In the genomic region with DNA sequence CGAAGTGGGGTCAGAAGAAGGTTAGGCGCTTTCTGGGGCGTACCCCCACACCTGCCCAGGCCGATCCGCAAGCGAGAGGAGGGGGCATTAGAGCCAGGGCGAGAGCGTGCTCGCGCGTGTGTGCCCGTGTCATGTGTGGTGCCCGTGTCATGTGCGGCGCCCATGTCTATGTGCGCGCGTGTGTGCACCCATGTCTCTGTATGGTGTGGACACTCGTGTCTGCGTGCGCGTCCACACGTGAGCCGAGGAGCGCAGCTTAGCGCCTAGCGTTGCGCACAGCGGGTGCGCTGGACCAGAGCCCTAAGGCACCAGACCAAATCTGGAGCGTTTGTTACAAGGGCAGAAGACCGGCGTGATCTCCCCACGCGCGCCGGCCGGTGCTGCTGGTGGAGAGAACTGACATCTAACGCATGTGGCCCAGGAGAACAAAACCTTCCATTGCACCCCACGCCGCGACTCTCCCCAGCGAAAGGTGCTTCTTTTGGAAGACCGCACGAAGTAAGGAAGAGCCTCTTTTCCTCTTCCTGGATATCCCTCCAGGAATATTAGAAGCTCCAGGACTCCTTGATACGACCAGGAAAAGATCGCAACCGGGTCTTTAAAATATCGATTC, we compare ENCODE assay signal across 8 cellular contexts. TPM values are rescaled to one million over a fixed set of nuclear protein-coding genes. Genes with fewer than 3 reads are reported as not detected.
A peak's percentile ranks its signal among the peaks of the same experiment; 100 is the strongest.
DNase-seq lines count a peak whose midpoint lies in the region; ATAC-seq, FAIRE-seq and TF ChIP-seq lines count a peak whose summit lies in the region.

No MANE protein-coding gene starts in this region.

- no peak for TF ChIP-seq RAD21 in GM12878 (IDR thresholded peaks at IDR 0.05; ENCODE audit: insufficient read depth, low read depth, low read length)

- H3K79me2 ChIP-seq in GM12878 (ENCODE audit: control insufficient read depth, insufficient read depth, low read length): no peaks in the 10 kb centered on the region

- H3K27me3 ChIP-seq in Peyer's patch (peaks cover 0 to 9% of the 10 kb centered on the region in 2 donors), GM12878 (replicated peaks in 1 of 2; ENCODE audit: control insufficient read depth in 2 of 2, insufficient read depth in 2 of 2, low read length in 1 of 2) (no peaks in the 10 kb centered on the region), iPS-18a (ENCODE audit: control insufficient read depth, insufficient read depth, low read length) (peaks cover 49% of the 10 kb centered on the region), skeletal muscle satellite cell (ENCODE audit: control insufficient read depth, insufficient read depth, low read length) (no peaks in the 10 kb centered on the region)

- RAD21 ChIA-PET in GM12878 (lab: Charles Lee; ENCODE audit: unreplicated experiment): interaction anchor here (0.7 to 1.0 kb wide), 3 partner anchors 13 to 291 kb away, joined by 3 to 4 read pairs (median 3); a partner anchor contains a TSS

- SMC1A ChIA-PET in GM12878 (lab: Charles Lee; ENCODE audit: uncharacterized antibody, unreplicated experiment): interaction anchor here (1.5 kb wide), 1 partner anchor 9 kb away, joined by 3 read pairs; no protein-coding TSS in a partner anchor

- ATAC-seq in GM18499 (IDR thresholded peaks at IDR 0.05; ENCODE audit: insufficient read depth, unreplicated experiment): peak; percentile 12
- ATAC-seq in HG02642 (IDR thresholded peaks at IDR 0.05; ENCODE audit: poor library complexity, unreplicated experiment): peak; percentile 36
- ATAC-seq in GM12878: peak; percentile 60

- DNase-seq in Peyer's patch (peak in 1 of 3 donors; percentile 45), GM12878 (ENCODE audit: low read depth, low spot score) (no peak), OCI-M1 (lab: John Stamatoyannopoulos, UW) (no peak), HUDEP-2 (lab: John Stamatoyannopoulos, UW; ENCODE audit: unreplicated experiment in 76 of 76) (no peak)

- H3K9me3 ChIP-seq in Peyer's patch: no peaks in the 10 kb centered on the region
- no peaks in the 10 kb centered on the region for H3K9me3 ChIP-seq in GM12878 (replicated peaks; ENCODE audit: control insufficient read depth, insufficient read depth, low read length)
- H3K9me3 ChIP-seq in iPS-18a (ENCODE audit: control insufficient read depth, low read depth, low read length): no peaks in the 10 kb centered on the region
- H3K9me3 ChIP-seq in skeletal muscle satellite cell (replicated peaks; ENCODE audit: low read length): no peaks in the 10 kb centered on the region

- H3K4me3 ChIP-seq in Peyer's patch (peak overlapping the region; percentile 20 to 61 (median 52)), GM12878 (peak overlapping the region; percentile 90), iPS-18a (ENCODE audit: low read length) (peak overlapping the region; percentile 70), skeletal muscle satellite cell (ENCODE audit: low read length) (peak overlapping the region; percentile 70)

- 5% methylated on average over 49 of the region's 49 CpGs for WGBS in GM12878 (ENCODE audit: insufficient coverage, insufficient replicate concordance, low lambda C conversion rate, missing lambda C conversion rate)

- no peak for FAIRE-seq in GM12878 (lab: Jason Lieb, UNC)

- peak overlapping the region; percentile 29 for H3K9ac ChIP-seq in GM12878 (ENCODE audit: control insufficient read depth, insufficient read depth, low read length)
- no peak overlapping the region for H3K9ac ChIP-seq in iPS-18a (ENCODE audit: low read length)
- peak overlapping the region; percentile 39 for H3K9ac ChIP-seq in skeletal muscle satellite cell (ENCODE audit: low read depth, low read length)

- H3K27ac ChIP-seq in Peyer's patch (peak overlapping the region in 1 of 4 donors; percentile 10), GM12878 (ENCODE audit: control insufficient read depth, insufficient read depth) (no peak overlapping the region; the same call in 1 of the 2 replicates), iPS-18a (ENCODE audit: low read length) (no peak overlapping the region)

- in situ Hi-C loops in GM12878 (cut with MboI): no loop called here

- TF ChIP-seq CTCF in Peyer's patch (IDR thresholded peaks at IDR 0.05): no peak
- no peak for TF ChIP-seq CTCF in GM12878 (IDR thresholded peaks at IDR 0.05 in 2 of 3, conservative IDR thresholded peaks at IDR 0.05 in 1 of 3; ENCODE audit: control insufficient read depth in 2 of 3, extremely low read depth in 1 of 3, insufficient read depth in 1 of 3, low read depth in 3 of 3, low read length in 3 of 3)

- CTCF ChIA-PET in GM12878 (lab: Yijun Ruan, JAX): interaction anchor here (1.2 kb wide), 1 partner anchor 197 kb away, joined by 3 read pairs; no protein-coding TSS in a partner anchor

- no peak for TF ChIP-seq EP300 in GM12878 (IDR thresholded peaks at IDR 0.05; ENCODE audit: borderline replicate concordance in 1 of 2, control insufficient read depth in 1 of 2, low read depth in 2 of 2, low read length in 2 of 2)

- H2AFZ ChIP-seq in GM12878 (ENCODE audit: control insufficient read depth, low read depth, low read length): peak overlapping the region; percentile 47

- peaks cover 0 to 18% (median 5%) of the 10 kb centered on the region in 4 donors for H3K4me1 ChIP-seq in Peyer's patch
- peaks cover 12% of the 10 kb centered on the region for H3K4me1 ChIP-seq in GM12878 (ENCODE audit: control insufficient read depth, insufficient read depth, low read length)
- H3K4me1 ChIP-seq in iPS-18a (ENCODE audit: control insufficient read depth, low read depth, low read length): peaks cover 13% of the 10 kb centered on the region
- H3K4me1 ChIP-seq in skeletal muscle satellite cell (ENCODE audit: control insufficient read depth, insufficient read depth, low read length): peaks cover 17% of the 10 kb centered on the region

- POLR2A ChIA-PET in GM12878 (lab: Charles Lee): interaction anchor here (0.6 kb wide), 1 partner anchor 8 kb away, joined by 3 read pairs; no protein-coding TSS in a partner anchor

- TF ChIP-seq POLR2A in Peyer's patch (IDR thresholded peaks at IDR 0.05) (no peak), GM12878 (IDR thresholded peaks at IDR 0.05; ENCODE audit: low read depth, low read length) (0 out of 2 replicates have a peak, but pooled peaks have one; percentile 26)

- no peaks in the 10 kb centered on the region for H3K36me3 ChIP-seq in Peyer's patch
- no peaks in the 10 kb centered on the region for H3K36me3 ChIP-seq in GM12878 (ENCODE audit: control insufficient read depth in 2 of 2, insufficient read depth in 2 of 2, low read length in 1 of 2)
- no peaks in the 10 kb centered on the region for H3K36me3 ChIP-seq in iPS-18a (ENCODE audit: control insufficient read depth, low read depth, low read length)
- no peaks in the 10 kb centered on the region for H3K36me3 ChIP-seq in skeletal muscle satellite cell (ENCODE audit: insufficient read depth, low read length)

- intact Hi-C loops in GM12878 (cut with micrococcal nuclease; ENCODE audit: unreplicated experiment): loop anchor here (2.0 kb wide), 1 partner anchor 72 kb away; a partner anchor contains a TSS

- peak overlapping the region; percentile 100 for H3K4me2 ChIP-seq in GM12878 (ENCODE audit: control insufficient read depth, insufficient read depth)
- peak overlapping the region; percentile 89 for H3K4me2 ChIP-seq in skeletal muscle satellite cell (ENCODE audit: low read length)

- no TSS peak for BruUV-seq in GM12878 (replicated peaks; lab: Mats Ljungman, UMichigan)

- no peaks in the 10 kb centered on the region for H4K20me1 ChIP-seq in GM12878 (ENCODE audit: control insufficient read depth, insufficient read depth)

TF ChIP-seq in GM12878, 131 proteins besides CTCF, POLR2A, EP300 and RAD21 (continues in another document):
- TF ChIP-seq ZNF207 (IDR thresholded peaks at IDR 0.05; ENCODE audit: borderline replicate concordance) (no peak), MYB (IDR thresholded peaks at IDR 0.05; ENCODE audit: borderline replicate concordance, low read depth, low read length) (no peak), ZNF24 (IDR thresholded peaks at IDR 0.05) (no peak), MXI1 (IDR thresholded peaks at IDR 0.05; ENCODE audit: low read depth, low read length) (peak; percentile 48), NRF1 (conservative IDR thresholded peaks at IDR 0.05; ENCODE audit: low read depth, low read length) (no peak), BHLHE40 (IDR thresholded peaks at IDR 0.05; ENCODE audit: borderline replicate concordance in 1 of 2, low read depth in 2 of 2, low read length in 1 of 2) (peak; percentile 79 to 89)
- TF ChIP-seq, protein P1, sequence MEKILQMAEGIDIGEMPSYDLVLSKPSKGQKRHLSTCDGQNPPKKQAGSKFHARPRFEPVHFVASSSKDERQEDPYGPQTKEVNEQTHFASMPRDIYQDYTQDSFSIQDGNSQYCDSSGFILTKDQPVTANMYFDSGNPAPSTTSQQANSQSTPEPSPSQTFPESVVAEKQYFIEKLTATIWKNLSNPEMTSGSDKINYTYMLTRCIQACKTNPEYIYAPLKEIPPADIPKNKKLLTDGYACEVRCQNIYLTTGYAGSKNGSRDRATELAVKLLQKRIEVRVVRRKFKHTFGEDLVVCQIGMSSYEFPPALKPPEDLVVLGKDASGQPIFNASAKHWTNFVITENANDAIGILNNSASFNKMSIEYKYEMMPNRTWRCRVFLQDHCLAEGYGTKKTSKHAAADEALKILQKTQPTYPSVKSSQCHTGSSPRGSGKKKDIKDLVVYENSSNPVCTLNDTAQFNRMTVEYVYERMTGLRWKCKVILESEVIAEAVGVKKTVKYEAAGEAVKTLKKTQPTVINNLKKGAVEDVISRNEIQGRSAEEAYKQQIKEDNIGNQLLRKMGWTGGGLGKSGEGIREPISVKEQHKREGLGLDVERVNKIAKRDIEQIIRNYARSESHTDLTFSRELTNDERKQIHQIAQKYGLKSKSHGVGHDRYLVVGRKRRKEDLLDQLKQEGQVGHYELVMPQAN (conservative IDR thresholded peaks at IDR 0.05): 0 out of 2 replicates have a peak, but pooled peaks have one; percentile 27

RNA-seq across cellular contexts. Expression of a gene that starts 0.6 kb away (rescaled TPM):
- total RNA-seq in Peyer's patch (not detected), GM12878 (2014; rRNA removed) (0.96 and 1.3 TPM in 2 replicates), GM12878 (2014; rRNA removed; fragmentation: Illumina TruSeq; extraction: Trizol) (0.63 and 0.69 TPM in 2 replicates), GM12878 (2021) (0.69 and 1.0 TPM in 2 replicates)
- total RNA-seq in GM12878 (2013; cell fraction: nucleolus; rRNA removed): 1.1 and 1.4 TPM in 2 replicates
- 0.50 TPM for polyA plus RNA-seq in GM12878 (2011; ENCODE audit: low read depth)
- polyA plus RNA-seq in GM12878 (2011; rRNA removed) (1.3 and 1.6 TPM in 2 replicates), GM12878 (2014; fragmentation: Illumina TruSeq; extraction: Trizol) (0.47 and 0.74 TPM in 2 replicates), GM12878 (2014; fragmentation: Nextera tagmentation; extraction: Ambion mirVana) (under 1 TPM; 0.27 to 0.35 TPM), GM12878 (2014; rRNA removed) (0.37 and 0.84 TPM in 2 replicates), GM12878 (2016; fragmentation: Nextera tagmentation; extraction: Ambion mirVana) (1 to 10 TPM in 1 of 2 experiments, under 1 TPM in 1; 0.96 to 1.7 TPM)
- polyA plus RNA-seq in GM12878 (2011; cell fraction: cytosol; rRNA removed): 1.5 and 1.7 TPM in 2 replicates
- 0.99 and 1.3 TPM in 2 replicates for polyA plus RNA-seq in GM12878 (2011; cell fraction: nucleus; rRNA removed)
- polyA plus RNA-seq in GM12878 (2012): 0.76 and 1.0 TPM in 2 replicates
- polyA minus RNA-seq in GM12878 (2011; rRNA and poly(A)+ RNA removed): 1.5 and 1.9 TPM in 2 replicates
- 1.2 and 1.6 TPM in 2 replicates for polyA minus RNA-seq in GM12878 (2011; cell fraction: cytosol; rRNA and poly(A)+ RNA removed)
- 1.6 and 2.1 TPM in 2 replicates for polyA minus RNA-seq in GM12878 (2011; cell fraction: nucleus; rRNA and poly(A)+ RNA removed)
- total RNA-seq in skeletal muscle satellite cell (2012; rRNA removed): 1.0 and 2.0 TPM in 2 replicates
